ENCODE assay signal across 1 cellular context in genomic region chr7:40965745-40966144, GRCh38.
TF ChIP-seq lines count a peak whose summit lies in the region.

No MANE protein-coding gene starts in this region.

TF ChIP-seq in GM12878, 131 proteins besides CTCF, POLR2A, EP300 and RAD21 (continued from another document):
- TF ChIP-seq ZNF592 (IDR thresholded peaks at IDR 0.05) (no peak), SP1 (IDR thresholded peaks at IDR 0.05; ENCODE audit: low read depth, low read length) (no peak), IKZF2 (IDR thresholded peaks at IDR 0.05) (peak in 1 of 2 experiments; percentile 25; a peak in 1 of 4 replicates), ATF3 (IDR thresholded peaks at IDR 0.05; ENCODE audit: borderline replicate concordance, extremely low read depth, low read depth, low read length) (no peak), ZNF217 (IDR thresholded peaks at IDR 0.05) (no peak), NFYA (IDR thresholded peaks at IDR 0.05; ENCODE audit: borderline replicate concordance, low read depth, low read length) (no peak)
